In the genomic region with DNA sequence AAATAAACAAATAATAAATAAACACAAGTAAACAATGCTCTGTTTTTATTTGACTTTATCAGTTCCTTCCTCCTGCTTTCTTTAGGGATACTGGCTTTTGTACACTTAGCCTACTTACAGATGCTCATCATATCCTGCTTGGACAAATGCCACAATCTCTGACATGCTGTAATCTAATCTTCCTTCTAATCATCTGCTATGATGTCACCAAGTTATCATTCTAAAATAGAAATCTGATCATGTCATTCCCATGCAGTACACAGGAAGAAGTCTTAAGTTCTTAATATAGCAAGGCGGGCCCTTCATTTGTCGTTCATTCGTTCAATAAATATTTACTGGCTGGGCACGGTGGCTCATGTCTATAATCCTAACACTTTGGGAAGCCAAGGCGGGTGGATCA, we compare ENCODE assay signal across 15 cellular contexts. TPM values are rescaled to one million over a fixed set of nuclear protein-coding genes. Genes with fewer than 3 reads are reported as not detected.
A peak's percentile ranks its signal among the peaks of the same experiment; 100 is the strongest.
DNase-seq lines count a peak whose midpoint lies in the region; ATAC-seq and TF ChIP-seq lines count a peak whose summit lies in the region.
"Had no signal": no experiment of that assay in that cellular context is flagged by ENCODE, and none has a peak within 500 bp of the region (broad histone marks: within the 10 kb centered on the region; RNA-seq: fewer than 3 reads in every experiment).

No MANE protein-coding gene starts in this region.

- peaks cover 0 to 19% (median 6%) of the 10 kb centered on the region in 12 donors for H3K4me1 ChIP-seq in heart left ventricle
- peaks cover 2% of the 10 kb centered on the region; the same call in 1 of the 2 replicates for H3K4me1 ChIP-seq in PC-3 (ENCODE audit: insufficient read depth, low read length)
- H3K4me1 ChIP-seq in fibroblast of lung (ENCODE audit: control insufficient read depth, extremely low read depth, insufficient read depth, low read length) = peaks cover 3% of the 10 kb centered on the region
- no peaks in the 10 kb centered on the region for H3K4me1 ChIP-seq in skeletal muscle tissue (ENCODE audit: control insufficient read depth in 3 of 3, insufficient read depth in 3 of 3, low read length in 3 of 3)
- H3K4me1 ChIP-seq: colonic mucosa, vagina had no signal

- H3K4me2 ChIP-seq in PC-3 (ENCODE audit: low read length) (no peak overlapping the region), fibroblast of lung (ENCODE audit: extremely low read depth, insufficient read depth, low read length) (no peak overlapping the region)

- no TSS peak for BruUV-seq in PC-3 (replicated peaks; lab: Mats Ljungman, UMichigan)

- no peaks in the 10 kb centered on the region for H3K36me3 Mint-ChIP-seq in activated CD4-positive, alpha-beta memory T cell treated with anti-CD3 and anti-CD28 coated beads, Interleukin-2, amount 10 ng/mL, durations not matched to agents 7 days and 5 days (ENCODE audit: low read depth)
- H3K36me3 Mint-ChIP-seq: stimulated activated memory B cell treated with anti-CD40 and anti-IgM and Interleukin-4, amounts not matched to agents 10 μg/mL and 1 μg/mL and 100 μg/mL, for 72 hours had no signal

- 35 to 55% (median 43%) methylated on average over 5 of the region's 5 CpGs for WGBS in heart left ventricle, 4 donors

- H3K27me3 ChIP-seq in heart left ventricle (no peaks in the 10 kb centered on the region), PC-3 (ENCODE audit: low read length) (no peaks in the 10 kb centered on the region), fibroblast of lung (ENCODE audit: control insufficient read depth, insufficient read depth, low read length) (no peaks in the 10 kb centered on the region), skeletal muscle tissue (ENCODE audit: control insufficient read depth in 3 of 3, insufficient read depth in 3 of 3, low read length in 3 of 3) (no peaks in the 10 kb centered on the region)
- H3K27me3 ChIP-seq: colonic mucosa, left lung, vagina had no signal

- ATAC-seq in heart left ventricle (peak in 3 of 4 donors; percentile 15 to 77 (median 44)), Right ventricle myocardium inferior (no peak), PC-3 (no peak)
- ATAC-seq: activated CD8-positive, alpha-beta T cell treated with anti-CD3 and anti-CD28 coated beads, Interleukin-2, amount 10 ng/mL, durations not matched to agents 7 days and 5 days; left lung; stimulated activated memory B cell treated with anti-CD40 and anti-IgM and Interleukin-4, amounts not matched to agents 10 μg/mL and 1 μg/mL and 100 μg/mL, for 72 hours had no signal

- H3K9me3 Mint-ChIP-seq in activated CD4-positive, alpha-beta memory T cell treated with anti-CD3 and anti-CD28 coated beads, Interleukin-2, amount 10 ng/mL, durations not matched to agents 7 days and 5 days = no peaks in the 10 kb centered on the region
- H3K9me3 Mint-ChIP-seq: stimulated activated memory B cell treated with anti-CD40 and anti-IgM and Interleukin-4, amounts not matched to agents 10 μg/mL and 1 μg/mL and 100 μg/mL, for 72 hours; T-helper 2 cell treated with Interferon-gamma antibody and Interleukin-4, amounts not matched to agents 5 μg/mL and 100 μg/mL, for 36 hours had no signal

- intact Hi-C loops in heart left ventricle (cut with DNase I) (loop anchor here in 1 of 10 donors (5.0 kb wide), 1 partner anchor 151 kb away; no protein-coding TSS in a partner anchor), Right ventricle myocardium inferior (cut with DNase I) (no loop called here), PC-3 (cut with micrococcal nuclease) (loop anchor here (10.0 kb wide), 1 partner anchor 87 kb away; no protein-coding TSS in a partner anchor)

- CTCF ChIA-PET in PC-3 (lab: Charles Lee) = no interaction called here
- CTCF ChIA-PET in activated CD4-positive, alpha-beta memory T cell treated with anti-CD3 and anti-CD28 coated beads, Interleukin-2, amount 10 ng/mL, durations not matched to agents 7 days and 5 days (lab: Charles Lee) = no interaction called here

- no peak overlapping the region for H3K4me3 Mint-ChIP-seq in activated CD4-positive, alpha-beta memory T cell treated with anti-CD3 and anti-CD28 coated beads, Interleukin-2, amount 10 ng/mL, durations not matched to agents 7 days and 5 days
- H3K4me3 Mint-ChIP-seq: activated CD8-positive, alpha-beta T cell treated with anti-CD3 and anti-CD28 coated beads, Interleukin-2, amount 10 ng/mL, durations not matched to agents 7 days and 5 days; stimulated activated memory B cell treated with anti-CD40 and anti-IgM and Interleukin-4, amounts not matched to agents 10 μg/mL and 1 μg/mL and 100 μg/mL, for 72 hours; T-helper 2 cell treated with Interferon-gamma antibody and Interleukin-4, amounts not matched to agents 5 μg/mL and 100 μg/mL, for 36 hours had no signal

- H3K79me2 ChIP-seq in PC-3 (ENCODE audit: low read length) = no peaks in the 10 kb centered on the region
- H3K79me2 ChIP-seq in fibroblast of lung (ENCODE audit: control insufficient read depth, insufficient read depth, low read length) = no peaks in the 10 kb centered on the region

- POLR2A ChIA-PET in PC-3 (lab: Charles Lee; ENCODE audit: unreplicated experiment) = interaction anchor here (0.7 kb wide), 1 partner anchor 67 kb away, joined by 8 read pairs; no protein-coding TSS in a partner anchor
- POLR2A ChIA-PET in activated CD4-positive, alpha-beta memory T cell treated with anti-CD3 and anti-CD28 coated beads, Interleukin-2, amount 10 ng/mL, durations not matched to agents 7 days and 5 days (lab: Charles Lee) = no interaction called here

- no peaks in the 10 kb centered on the region for H3F3A ChIP-seq in PC-3 (ENCODE audit: low read length, unreplicated experiment)

- no peaks in the 10 kb centered on the region for H3K27me3 Mint-ChIP-seq in activated CD4-positive, alpha-beta memory T cell treated with anti-CD3 and anti-CD28 coated beads, Interleukin-2, amount 10 ng/mL, durations not matched to agents 7 days and 5 days
- H3K27me3 Mint-ChIP-seq: stimulated activated memory B cell treated with anti-CD40 and anti-IgM and Interleukin-4, amounts not matched to agents 10 μg/mL and 1 μg/mL and 100 μg/mL, for 72 hours had no signal

- H3K27ac ChIP-seq in heart left ventricle (peak overlapping the region in 6 of 12 donors; percentile 16 to 63 (median 42)), PC-3 (ENCODE audit: low read length) (no peak overlapping the region), fibroblast of lung (ENCODE audit: insufficient read depth, low read length) (no peak overlapping the region), skeletal muscle tissue (ENCODE audit: low read depth, low read length) (peak overlapping the region; percentile 5)
- H3K27ac ChIP-seq: colonic mucosa, vagina had no signal

- H3K9ac ChIP-seq in PC-3 (ENCODE audit: low read length) = no peak overlapping the region
- H3K9ac ChIP-seq in fibroblast of lung (ENCODE audit: insufficient read depth, low read length) = no peak overlapping the region
- peak overlapping the region in 1 of 3 donors; percentile 23 for H3K9ac ChIP-seq in skeletal muscle tissue (ENCODE audit: low read depth in 1 of 3, low read length in 3 of 3)

- H3K4me3 ChIP-seq in heart left ventricle (no peak overlapping the region), PC-3 (ENCODE audit: low read length) (no peak overlapping the region), fibroblast of lung (replicated peaks in 1 of 4; ENCODE audit: control extremely low read depth in 1 of 4, insufficient read depth in 1 of 4, low read depth in 3 of 4, low read length in 4 of 4) (no peak overlapping the region), skeletal muscle tissue (ENCODE audit: low read length in 3 of 3) (no peak overlapping the region)
- H3K4me3 ChIP-seq: colonic mucosa, left lung, vagina had no signal

- TF ChIP-seq POLR2A in heart left ventricle (IDR thresholded peaks at IDR 0.05) = no peak

- TF ChIP-seq CTCF in heart left ventricle (IDR thresholded peaks at IDR 0.05) (no peak), PC-3 (conservative IDR thresholded peaks at IDR 0.05; ENCODE audit: low read depth, low read length) (no peak), fibroblast of lung (conservative IDR thresholded peaks at IDR 0.05 in 1 of 2, IDR thresholded peaks at IDR 0.05 in 1 of 2; ENCODE audit: low read depth in 1 of 2, low read length in 2 of 2) (no peak)

- DNase-seq in heart left ventricle (peak in 1 of 5 donors; percentile 31), Right ventricle myocardium inferior (ENCODE audit: missing footprints) (no peak), PC-3 (peak; percentile 69), fibroblast of lung (ENCODE audit: low read depth in 2 of 2) (peak; percentile 63 to 87), NCI-H345 (lab: John Stamatoyannopoulos, UW) (no peak)
- no peak for DNase-seq in activated CD8-positive, alpha-beta memory T cell treated with anti-CD3 and anti-CD28 coated beads, Interleukin-2, amount 50 U/mL, for 4 hours
- DNase-seq in activated CD4-positive, alpha-beta memory T cell treated with anti-CD3 and anti-CD28 coated beads, Interleukin-2, amount 10 ng/mL, durations not matched to agents 7 days and 5 days = no peak
- DNase-seq: activated CD8-positive, alpha-beta T cell treated with anti-CD3 and anti-CD28 coated beads, Interleukin-2, amount 10 ng/mL, durations not matched to agents 7 days and 5 days; activated naive CD4-positive, alpha-beta T cell treated with anti-CD3 and anti-CD28 coated beads, Interleukin-2, amount 50 U/mL, for 16 hours; colonic mucosa; left lung had no signal

- H4K20me1 ChIP-seq in PC-3 (ENCODE audit: low read length) = no peaks in the 10 kb centered on the region
- no peaks in the 10 kb centered on the region for H4K20me1 ChIP-seq in fibroblast of lung (ENCODE audit: control insufficient read depth, extremely low read depth, insufficient read depth, low read length)

- H3K36me3 ChIP-seq in heart left ventricle (no peaks in the 10 kb centered on the region), PC-3 (ENCODE audit: low read depth, low read length) (no peaks in the 10 kb centered on the region), fibroblast of lung (ENCODE audit: control insufficient read depth, insufficient read depth, low read length) (no peaks in the 10 kb centered on the region), skeletal muscle tissue (ENCODE audit: control insufficient read depth in 3 of 3, insufficient read depth in 3 of 3, low read length in 3 of 3) (no peaks in the 10 kb centered on the region)
- H3K36me3 ChIP-seq: colonic mucosa, left lung, vagina had no signal

- H3K4me1 Mint-ChIP-seq in activated CD4-positive, alpha-beta memory T cell treated with anti-CD3 and anti-CD28 coated beads, Interleukin-2, amount 10 ng/mL, durations not matched to agents 7 days and 5 days = no peaks in the 10 kb centered on the region
- H3K4me1 Mint-ChIP-seq: stimulated activated memory B cell treated with anti-CD40 and anti-IgM and Interleukin-4, amounts not matched to agents 10 μg/mL and 1 μg/mL and 100 μg/mL, for 72 hours had no signal

- H3K9me3 ChIP-seq in heart left ventricle (no peaks in the 10 kb centered on the region), PC-3 (ENCODE audit: low read length) (no peaks in the 10 kb centered on the region), fibroblast of lung (ENCODE audit: control insufficient read depth, insufficient read depth, low read depth, low read length) (no peaks in the 10 kb centered on the region), skeletal muscle tissue (ENCODE audit: control insufficient read depth in 3 of 3, low read length in 3 of 3) (no peaks in the 10 kb centered on the region)
- H3K9me3 ChIP-seq: colonic mucosa, left lung, vagina had no signal

- no peaks in the 10 kb centered on the region for H3K9me2 ChIP-seq in PC-3 (replicated peaks; ENCODE audit: low read length)

- H2AFZ ChIP-seq in PC-3 (ENCODE audit: low read length) = no peak overlapping the region
- H2AFZ ChIP-seq in fibroblast of lung (ENCODE audit: low read length) = no peak overlapping the region

- H3K27ac Mint-ChIP-seq in activated CD4-positive, alpha-beta memory T cell treated with anti-CD3 and anti-CD28 coated beads, Interleukin-2, amount 10 ng/mL, durations not matched to agents 7 days and 5 days = no peak overlapping the region
- H3K27ac Mint-ChIP-seq: activated CD8-positive, alpha-beta T cell treated with anti-CD3 and anti-CD28 coated beads, Interleukin-2, amount 10 ng/mL, durations not matched to agents 7 days and 5 days; stimulated activated memory B cell treated with anti-CD40 and anti-IgM and Interleukin-4, amounts not matched to agents 10 μg/mL and 1 μg/mL and 100 μg/mL, for 72 hours; T-helper 2 cell treated with Interferon-gamma antibody and Interleukin-4, amounts not matched to agents 5 μg/mL and 100 μg/mL, for 36 hours had no signal

RNA-seq across cellular contexts. Expression of gene UBB, which starts 9.1 kb away (rescaled TPM):
- total RNA-seq in heart left ventricle (1,000 to 10,000 TPM in 8 of 9 donors, 100 to 1,000 TPM in 1; 665 to 2,180 (median 1,547) TPM), Right ventricle myocardium inferior (1,403 TPM), PC-3 (2014; rRNA removed) (2,112 and 2,970 TPM in 2 replicates), fibroblast of lung (2,161 and 3,188 TPM in 2 replicates), skeletal muscle tissue (2,617 TPM)
- polyA plus RNA-seq in heart left ventricle (1,000 to 10,000 TPM in 1 of 2 donors, 100 to 1,000 TPM in 1; 932 to 1,006 TPM), fibroblast of lung (1,190 and 2,089 TPM in 2 replicates)
- 2,029 and 2,802 TPM in 2 replicates for polyA plus RNA-seq in fibroblast of lung (2012)
- polyA minus RNA-seq in fibroblast of lung (ENCODE audit: low replicate concordance) = 2,290 and 3,189 TPM in 2 replicates
- total RNA-seq in activated CD4-positive, alpha-beta memory T cell treated with anti-CD3 and anti-CD28 coated beads, Interleukin-2, amount 10 ng/mL, durations not matched to agents 7 days and 5 days = 1,000 to 10,000 TPM; 1,185 TPM

RNA-seq across cellular contexts. Expression of gene CENPV, which starts 18.5 kb away (rescaled TPM):
- total RNA-seq in heart left ventricle (10 to 100 TPM in 8 of 9 donors, 1 to 10 TPM in 1; 9.7 to 15.0 (median 11.5) TPM), Right ventricle myocardium inferior (12.8 TPM), PC-3 (2014; rRNA removed) (not detected in 2 replicates), fibroblast of lung (9.2 and 9.8 TPM in 2 replicates), skeletal muscle tissue (29.7 TPM)
- polyA plus RNA-seq in heart left ventricle (10 to 100 TPM in 1 of 2 donors, 1 to 10 TPM in 1; 9.1 to 18.7 TPM), fibroblast of lung (25.1 and 43.7 TPM in 2 replicates)
- 20.9 and 34.3 TPM in 2 replicates for polyA plus RNA-seq in fibroblast of lung (2012)
- polyA minus RNA-seq in fibroblast of lung (ENCODE audit: low replicate concordance) = 4.5 and 41.7 TPM in 2 replicates
- 10 to 100 TPM in 1 of 2 experiments, 1 to 10 TPM in 1; 9.4 to 12.3 TPM for total RNA-seq in activated CD4-positive, alpha-beta memory T cell treated with anti-CD3 and anti-CD28 coated beads, Interleukin-2, amount 10 ng/mL, durations not matched to agents 7 days and 5 days

RNA-seq across cellular contexts. Expression of gene TRPV2, which starts 43.6 kb away (rescaled TPM):
- total RNA-seq in heart left ventricle (10 to 100 TPM in 5 of 9 donors, 1 to 10 TPM in 4; 5.8 to 43.5 (median 11.5) TPM), Right ventricle myocardium inferior (11.2 TPM), PC-3 (2014; rRNA removed) (0.69 and 1.9 TPM in 2 replicates), fibroblast of lung (56.2 and 74.5 TPM in 2 replicates), skeletal muscle tissue (8.4 TPM)
- polyA plus RNA-seq in heart left ventricle (1 to 10 TPM; 5.2 to 8.6 TPM), fibroblast of lung (62.6 and 68.6 TPM in 2 replicates)
- 118 and 127 TPM in 2 replicates for polyA plus RNA-seq in fibroblast of lung (2012)
- polyA minus RNA-seq in fibroblast of lung (ENCODE audit: low replicate concordance) = 298 and 337 TPM in 2 replicates
- 100 to 1,000 TPM; 131 to 142 TPM for total RNA-seq in activated CD4-positive, alpha-beta memory T cell treated with anti-CD3 and anti-CD28 coated beads, Interleukin-2, amount 10 ng/mL, durations not matched to agents 7 days and 5 days

Comparison
In these comparisons a context has a peak if more than half of its experiments do, and no peak if none do; other contexts are left out.
1. ATAC-seq: peak in heart left ventricle (3 of 4); none in Right ventricle myocardium inferior (single experiment) and PC-3 (single experiment).
2. DNase-seq: peak in PC-3 (single experiment) and fibroblast of lung (2 of 2); none in Right ventricle myocardium inferior (single experiment), NCI-H345 (single experiment), activated CD8-positive, alpha-beta memory T cell treated with anti-CD3 and anti-CD28 coated beads, Interleukin-2, amount 50 U/mL, for 4 hours (single experiment) and activated CD4-positive, alpha-beta memory T cell treated with anti-CD3 and anti-CD28 coated beads, Interleukin-2, amount 10 ng/mL, durations not matched to agents 7 days and 5 days (single experiment).
3. RNA of gene CENPV, which starts 18.5 kb away (total RNA-seq): 29.7 TPM in skeletal muscle tissue (single experiment), 12.8 TPM in Right ventricle myocardium inferior (single experiment), 9.4 to 12.3 TPM in activated CD4-positive, alpha-beta memory T cell treated with anti-CD3 and anti-CD28 coated beads, Interleukin-2, amount 10 ng/mL, durations not matched to agents 7 days and 5 days, 9.7 to 15.0 TPM in heart left ventricle and 9.2 to 9.8 TPM in fibroblast of lung; not detected in PC-3; every median in the first group is over 10 times any median in the second.